19 cellular contexts compared by ENCODE assay signal in the genomic region with DNA sequence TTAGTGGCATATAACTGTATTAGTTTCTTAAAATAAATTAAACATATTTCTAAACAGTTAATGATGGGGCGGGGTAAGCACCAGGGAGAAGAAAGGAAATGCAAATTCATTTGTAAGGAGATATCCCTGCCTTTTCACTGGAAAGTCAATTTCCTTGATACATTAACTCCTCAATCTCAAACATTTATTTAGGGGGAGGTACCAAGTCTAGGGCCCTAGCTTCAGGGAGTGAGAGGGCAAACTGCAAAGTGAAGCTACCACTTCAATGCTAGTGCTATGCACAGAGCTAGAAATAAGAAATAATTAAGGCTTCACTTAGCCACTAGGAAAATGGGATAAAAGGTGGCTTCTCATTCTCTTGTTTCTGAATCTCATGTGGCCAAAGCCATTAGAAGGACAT.
"Had no signal": no experiment of that assay in that cellular context is flagged by ENCODE, and none has a peak within 500 bp of the region (broad histone marks: within the 10 kb centered on the region; RNA-seq: fewer than 3 reads in every experiment).

No MANE protein-coding gene starts in this region.

- H3K27ac ChIP-seq: foreskin keratinocyte, neural progenitor cell, parathyroid adenoma, psoas muscle, tibial artery, upper lobe of right lung, vagina had no signal

- ATAC-seq: foreskin keratinocyte, natural killer cell, psoas muscle had no signal

- H3K36me3 Mint-ChIP-seq: immature natural killer cell; natural killer cell; neural progenitor cell; stimulated activated memory B cell treated with anti-CD40 and anti-IgM and Interleukin-4, amounts not matched to agents 10 μg/mL and 1 μg/mL and 100 μg/mL, for 72 hours had no signal

- DNase-seq: dermis blood vessel endothelial cell; foreskin keratinocyte; immature natural killer cell; left ventricle myocardium superior; natural killer cell; psoas muscle; retina; spleen; stimulated activated CD4-positive, alpha-beta T cell treated with anti-CD3 and anti-CD28 coated beads, Interleukin-15, amount 100 ng/mL, for 24 hours; stimulated activated CD4-positive, alpha-beta T cell treated with anti-CD3 and anti-CD28 coated beads, Interleukin-1b, Interleukin-23, amount 100 ng/mL, for 48 hours; stimulated activated CD4-positive, alpha-beta T cell treated with anti-CD3 and anti-CD28 coated beads, Interleukin-4, amount 100 ng/mL, for 24 hours; tibial artery; upper lobe of right lung had no signal

- H3K36me3 ChIP-seq: neural progenitor cell, spleen, tibial artery, upper lobe of right lung, vagina had no signal

- H3K4me1 ChIP-seq: foreskin keratinocyte, neural progenitor cell, psoas muscle, tibial artery, upper lobe of right lung, vagina had no signal

- H3K4me3 ChIP-seq: lung, neural progenitor cell, psoas muscle, spleen, tibial artery, upper lobe of right lung, vagina had no signal

- H3K27ac Mint-ChIP-seq: immature natural killer cell; natural killer cell; neural progenitor cell; stimulated activated memory B cell treated with anti-CD40 and anti-IgM and Interleukin-4, amounts not matched to agents 10 μg/mL and 1 μg/mL and 100 μg/mL, for 72 hours; stimulated activated naive CD8-positive, alpha-beta T cell treated with anti-CD3 and anti-CD28 coated beads, Interleukin-15, Interleukin-2, amounts not matched to agents 100 ng/mL and 50 ng/mL, for 24 hours had no signal

- H3K27me3 ChIP-seq: neural progenitor cell, spleen, tibial artery, upper lobe of right lung, vagina had no signal

- H3K4me3 Mint-ChIP-seq: immature natural killer cell; natural killer cell; neural progenitor cell; stimulated activated memory B cell treated with anti-CD40 and anti-IgM and Interleukin-4, amounts not matched to agents 10 μg/mL and 1 μg/mL and 100 μg/mL, for 72 hours; stimulated activated naive CD8-positive, alpha-beta T cell treated with anti-CD3 and anti-CD28 coated beads, Interleukin-15, Interleukin-2, amounts not matched to agents 100 ng/mL and 50 ng/mL, for 24 hours had no signal

- H3K9me3 Mint-ChIP-seq: immature natural killer cell; natural killer cell; neural progenitor cell; stimulated activated memory B cell treated with anti-CD40 and anti-IgM and Interleukin-4, amounts not matched to agents 10 μg/mL and 1 μg/mL and 100 μg/mL, for 72 hours had no signal

- H3K9me3 ChIP-seq: psoas muscle, spleen, tibial artery, upper lobe of right lung, vagina had no signal

- H3K27me3 Mint-ChIP-seq: stimulated activated memory B cell treated with anti-CD40 and anti-IgM and Interleukin-4, amounts not matched to agents 10 μg/mL and 1 μg/mL and 100 μg/mL, for 72 hours; stimulated activated naive CD8-positive, alpha-beta T cell treated with anti-CD3 and anti-CD28 coated beads, Interleukin-15, Interleukin-2, amounts not matched to agents 100 ng/mL and 50 ng/mL, for 24 hours had no signal
